ENCODE assay signal across 14 cellular contexts in genomic region chr7:1060315-1061080, GRCh38. TPM values are rescaled to one million over a fixed set of nuclear protein-coding genes. Genes with fewer than 3 reads are reported as not detected.
DNase-seq lines count a peak whose midpoint lies in the region; ATAC-seq and TF ChIP-seq lines count a peak whose summit lies in the region.
"Had no signal": no experiment of that assay in that cellular context is flagged by ENCODE, and none has a peak within 500 bp of the region (broad histone marks: within the 10 kb centered on the region; RNA-seq: fewer than 3 reads in every experiment).

No MANE protein-coding gene starts in this region.

- peak overlapping the region; percentile 37; the same call in 1 of the 2 replicates for H3K9ac ChIP-seq in HUES64 (ENCODE audit: low read depth, low read length)

- H3K4me3 ChIP-seq in HUES64 (ENCODE audit: low read length) = peak overlapping the region; percentile 38
- peak overlapping the region in 1 of 4 donors; percentile 10 for H3K4me3 ChIP-seq in tibial nerve

- DNase-seq in dermis microvascular lymphatic vessel endothelial cell (ENCODE audit: low read depth in 2 of 2) (peak; percentile 72 to 73), left kidney (ENCODE audit: low read depth, low spot score) (peak; percentile 72), tibial nerve (ENCODE audit: low spot score in 2 of 2) (no peak), dedifferentiated amniotic fluid mesenchymal stem cell (ENCODE audit: extremely low spot score) (no peak)
- DNase-seq in activated naive CD8-positive, alpha-beta T cell treated with anti-CD3 and anti-CD28 coated beads, Interleukin-2, amount 50 U/mL, for 24 hours = no peak
- DNase-seq: activated effector memory CD4-positive, alpha-beta T cell treated with anti-CD3 and anti-CD28 coated beads, Interleukin-2, amount 50 U/mL, for 16 hours; GDM1; stimulated activated CD4-positive, alpha-beta T cell treated with anti-CD3 and anti-CD28 coated beads, Interleukin-2, amount 100 ng/mL, for 48 hours; T-helper 9 cell had no signal

- peaks cover 17% of the 10 kb centered on the region for H3K4me1 Mint-ChIP-seq in activated naive CD8-positive, alpha-beta T cell treated with anti-CD3 and anti-CD28 coated beads, Interleukin-2, amount 50 U/mL, for 24 hours

- H3K4me3 Mint-ChIP-seq in activated naive CD8-positive, alpha-beta T cell treated with anti-CD3 and anti-CD28 coated beads, Interleukin-2, amount 50 U/mL, for 24 hours = no peak overlapping the region

- H3K27me3 ChIP-seq in HUES64 (ENCODE audit: insufficient read depth, low read length) (no peaks in the 10 kb centered on the region), tibial nerve (no peaks in the 10 kb centered on the region)

- TF ChIP-seq POLR2A in tibial nerve (IDR thresholded peaks at IDR 0.05) = peak in 1 of 2 donors; percentile 6

- H3K27ac ChIP-seq in HUES64 (ENCODE audit: low read depth, low read length) (peak overlapping the region; percentile 24; the same call in 1 of the 2 replicates), tibial nerve (peak overlapping the region; percentile 51 to 98 (median 88))
- H3K27ac ChIP-seq: epithelial cell of prostate had no signal

- H3K27ac Mint-ChIP-seq in activated naive CD8-positive, alpha-beta T cell treated with anti-CD3 and anti-CD28 coated beads, Interleukin-2, amount 50 U/mL, for 24 hours = no peak overlapping the region
- H3K27ac Mint-ChIP-seq: naive thymus-derived CD4-positive, alpha-beta T cell had no signal

- H3K9me3 ChIP-seq in HUES64 (ENCODE audit: insufficient read depth, low read depth, low read length) (no peaks in the 10 kb centered on the region), tibial nerve (no peaks in the 10 kb centered on the region)

- 49% methylated on average over 35 of the region's 35 CpGs for WGBS in HUES64
- WGBS in tibial nerve, 2 donors = 39 to 61% methylated on average over 22 to 34 of the region's 35 CpGs

- no peak for TF ChIP-seq CTCF in tibial nerve (IDR thresholded peaks at IDR 0.05)

- TF ChIP-seq EP300 in tibial nerve (IDR thresholded peaks at IDR 0.05) = peak; percentile 38 to 63

- no peaks in the 10 kb centered on the region for H3K36me3 Mint-ChIP-seq in activated naive CD8-positive, alpha-beta T cell treated with anti-CD3 and anti-CD28 coated beads, Interleukin-2, amount 50 U/mL, for 24 hours (ENCODE audit: low read depth)

- H3K36me3 ChIP-seq in HUES64 (ENCODE audit: insufficient read depth, low read length) (peaks cover 6% of the 10 kb centered on the region; the same call in 1 of the 2 replicates), tibial nerve (peaks cover 0 to 18% (median 2%) of the 10 kb centered on the region in 3 donors)

- no peaks in the 10 kb centered on the region for H3K9me3 Mint-ChIP-seq in activated naive CD8-positive, alpha-beta T cell treated with anti-CD3 and anti-CD28 coated beads, Interleukin-2, amount 50 U/mL, for 24 hours

- no peaks in the 10 kb centered on the region for H3K27me3 Mint-ChIP-seq in activated naive CD8-positive, alpha-beta T cell treated with anti-CD3 and anti-CD28 coated beads, Interleukin-2, amount 50 U/mL, for 24 hours

- ATAC-seq in HG03378 (IDR thresholded peaks at IDR 0.05; ENCODE audit: unreplicated experiment) (no peak), HG02884 (IDR thresholded peaks at IDR 0.05; ENCODE audit: unreplicated experiment) (no peak)
- no peak for ATAC-seq in activated naive CD8-positive, alpha-beta T cell treated with anti-CD3 and anti-CD28 coated beads, Interleukin-2, amount 50 U/mL, for 24 hours

- H3K4me1 ChIP-seq in HUES64 (ENCODE audit: insufficient read depth, low read length) (peaks cover 13% of the 10 kb centered on the region; the same call in 1 of the 2 replicates), tibial nerve (peaks cover 0 to 62% (median 33%) of the 10 kb centered on the region in 4 donors)

RNA-seq across cellular contexts. Expression of gene GPR146, which starts 16.2 kb away (rescaled TPM):
- 0.60 TPM for polyA plus RNA-seq in HUES64 (2013, experiment 1 of 2)
- polyA plus RNA-seq in HUES64 (2013, experiment 2 of 2) = 1.3 TPM
- total RNA-seq in dermis microvascular lymphatic vessel endothelial cell (25.5 and 29.2 TPM in 2 replicates), tibial nerve (10 to 100 TPM; 27.8 to 91.8 (median 59.1) TPM)

RNA-seq across cellular contexts. Expression of gene GPER1, which starts 27.4 kb away (rescaled TPM):
- polyA plus RNA-seq in HUES64 (2013, experiment 1 of 2) = 0.40 TPM
- polyA plus RNA-seq in HUES64 (2013, experiment 2 of 2) = 0.38 TPM
- total RNA-seq in dermis microvascular lymphatic vessel endothelial cell (1.5 and 2.3 TPM in 2 replicates), tibial nerve (10 to 100 TPM in 1 of 4 donors, 1 to 10 TPM in 3; 6.1 to 12.4 (median 8.7) TPM)

Comparison
In these comparisons a context has a peak if more than half of its experiments do, and no peak if none do; other contexts are left out.
1. DNase-seq: peak in dermis microvascular lymphatic vessel endothelial cell (2 of 2) and left kidney (single experiment); none in tibial nerve (0 of 2), dedifferentiated amniotic fluid mesenchymal stem cell (single experiment) and activated naive CD8-positive, alpha-beta T cell treated with anti-CD3 and anti-CD28 coated beads, Interleukin-2, amount 50 U/mL, for 24 hours (single experiment).